In genomic region chr3:62940763-62941632, GRCh38 we compare ENCODE assay signal across 15 cellular contexts.
A peak's percentile ranks its signal among the peaks of the same experiment; 100 is the strongest.
DNase-seq lines count a peak whose midpoint lies in the region; ATAC-seq and TF ChIP-seq lines count a peak whose summit lies in the region.
"Had no signal": no experiment of that assay in that cellular context is flagged by ENCODE, and none has a peak within 500 bp of the region (broad histone marks: within the 10 kb centered on the region; RNA-seq: fewer than 3 reads in every experiment).

No MANE protein-coding gene starts in this region.

- no peaks in the 10 kb centered on the region for H3K4me1 Mint-ChIP-seq in activated T-cell treated with anti-CD3 and anti-CD28 coated beads, Interleukin-2, amount 50 U/mL, for 24 hours (ENCODE audit: low read depth)
- H3K4me1 Mint-ChIP-seq: activated CD4-positive, alpha-beta T cell treated with anti-CD3 and anti-CD28 coated beads, Interleukin-2, amount 10 ng/mL, durations not matched to agents 24 days and 14 days; CD4-positive, alpha-beta memory T cell had no signal

- no peaks in the 10 kb centered on the region for H3K9me3 Mint-ChIP-seq in activated T-cell treated with anti-CD3 and anti-CD28 coated beads, Interleukin-2, amount 50 U/mL, for 24 hours
- H3K9me3 Mint-ChIP-seq: activated CD4-positive, alpha-beta T cell treated with anti-CD3 and anti-CD28 coated beads, Interleukin-2, amount 10 ng/mL, durations not matched to agents 24 days and 14 days had no signal

- in situ Hi-C loops in astrocyte of the spinal cord (cut with HindIII; ENCODE audit: low sequenced_read_pairs), result no loop called here

- no peaks in the 10 kb centered on the region for H3K27me3 ChIP-seq in HUES48 (ENCODE audit: control insufficient read depth, insufficient read depth, low read length)

- no peak for ATAC-seq in HG02759 (IDR thresholded peaks at IDR 0.05; ENCODE audit: unreplicated experiment)
- ATAC-seq: lower lobe of right lung had no signal

- TF ChIP-seq CTCF in astrocyte of the spinal cord (IDR thresholded peaks at IDR 0.05; ENCODE audit: low read depth, low read length), result no peak

- H3K9ac ChIP-seq in HUES48 (ENCODE audit: low read depth, low read length), result peak overlapping the region; percentile 38

- H3K27me3 Mint-ChIP-seq in activated T-cell treated with anti-CD3 and anti-CD28 coated beads, Interleukin-2, amount 50 U/mL, for 24 hours, result no peaks in the 10 kb centered on the region
- H3K27me3 Mint-ChIP-seq: activated CD4-positive, alpha-beta T cell treated with anti-CD3 and anti-CD28 coated beads, Interleukin-2, amount 10 ng/mL, durations not matched to agents 24 days and 14 days; CD4-positive, alpha-beta memory T cell had no signal

- no peak overlapping the region for H3K4me3 Mint-ChIP-seq in activated T-cell treated with anti-CD3 and anti-CD28 coated beads, Interleukin-2, amount 50 U/mL, for 24 hours
- H3K4me3 Mint-ChIP-seq: activated CD4-positive, alpha-beta T cell treated with anti-CD3 and anti-CD28 coated beads, Interleukin-2, amount 10 ng/mL, durations not matched to agents 24 days and 14 days; CD4-positive, alpha-beta memory T cell had no signal

- no peaks in the 10 kb centered on the region for H3K36me3 ChIP-seq in HUES48 (ENCODE audit: control insufficient read depth, insufficient read depth, low read length)
- H3K36me3 ChIP-seq: lower lobe of right lung had no signal

- peaks cover 11% of the 10 kb centered on the region for H3K4me1 ChIP-seq in HUES48 (ENCODE audit: control insufficient read depth, insufficient read depth, low read length)
- H3K4me1 ChIP-seq: lower lobe of right lung had no signal

- H3K27ac Mint-ChIP-seq in activated T-cell treated with anti-CD3 and anti-CD28 coated beads, Interleukin-2, amount 50 U/mL, for 24 hours, result no peak overlapping the region
- H3K27ac Mint-ChIP-seq: activated CD4-positive, alpha-beta T cell treated with anti-CD3 and anti-CD28 coated beads, Interleukin-2, amount 10 ng/mL, durations not matched to agents 24 days and 14 days; CD4-positive, alpha-beta memory T cell had no signal

- H3K36me3 Mint-ChIP-seq in activated T-cell treated with anti-CD3 and anti-CD28 coated beads, Interleukin-2, amount 50 U/mL, for 24 hours (ENCODE audit: low read depth), result no peaks in the 10 kb centered on the region
- H3K36me3 Mint-ChIP-seq: CD4-positive, alpha-beta memory T cell had no signal

- DNase-seq in COLO829 (ENCODE audit: low spot score) (peak; percentile 54), astrocyte of the spinal cord (ENCODE audit: low read depth, low spot score) (peak; percentile 40), medulla oblongata (ENCODE audit: extremely low spot score) (peak; percentile 11), DMS53 treated with DMSO at 0.1 percent for 48 hours (lab: John Stamatoyannopoulos, UW; ENCODE audit: unreplicated experiment) (no peak), HUDEP-2 (lab: John Stamatoyannopoulos, UW; ENCODE audit: unreplicated experiment in 76 of 76) (no peak)
- DNase-seq in activated T-cell treated with anti-CD3 and anti-CD28 coated beads, Interleukin-2, amount 50 U/mL, for 24 hours, result no peak
- DNase-seq: activated CD4-positive, alpha-beta T cell treated with anti-CD3 and anti-CD28 coated beads, Interleukin-2, amount 10 ng/mL, durations not matched to agents 24 days and 14 days; activated naive CD4-positive, alpha-beta T cell; CD4-positive, alpha-beta memory T cell; dermis blood vessel endothelial cell; lower lobe of right lung; NCI-H524 had no signal

- no peaks in the 10 kb centered on the region for H3K9me3 ChIP-seq in HUES48 (ENCODE audit: control insufficient read depth, insufficient read depth, low read length)
- H3K9me3 ChIP-seq: lower lobe of right lung had no signal

- peak overlapping the region; percentile 77 for H3K27ac ChIP-seq in HUES48 (ENCODE audit: low read depth, low read length)
- H3K27ac ChIP-seq: lower lobe of right lung, SK-N-MC had no signal

- H3K4me3 ChIP-seq in HUES48 (ENCODE audit: low read depth, low read length) (no peak overlapping the region), astrocyte of the spinal cord (ENCODE audit: low read depth, low read length) (no peak overlapping the region)
- H3K4me3 ChIP-seq: lower lobe of right lung, SK-N-MC had no signal

Comparison
In these comparisons a context has a peak if more than half of its experiments do, and no peak if none do; other contexts are left out.
1. DNase-seq: peak in COLO829 (single experiment), astrocyte of the spinal cord (single experiment) and medulla oblongata (single experiment); none in DMS53 treated with DMSO at 0.1 percent for 48 hours (single experiment), HUDEP-2 (0 of 76) and activated T-cell treated with anti-CD3 and anti-CD28 coated beads, Interleukin-2, amount 50 U/mL, for 24 hours (single experiment).